In the genomic region with DNA sequence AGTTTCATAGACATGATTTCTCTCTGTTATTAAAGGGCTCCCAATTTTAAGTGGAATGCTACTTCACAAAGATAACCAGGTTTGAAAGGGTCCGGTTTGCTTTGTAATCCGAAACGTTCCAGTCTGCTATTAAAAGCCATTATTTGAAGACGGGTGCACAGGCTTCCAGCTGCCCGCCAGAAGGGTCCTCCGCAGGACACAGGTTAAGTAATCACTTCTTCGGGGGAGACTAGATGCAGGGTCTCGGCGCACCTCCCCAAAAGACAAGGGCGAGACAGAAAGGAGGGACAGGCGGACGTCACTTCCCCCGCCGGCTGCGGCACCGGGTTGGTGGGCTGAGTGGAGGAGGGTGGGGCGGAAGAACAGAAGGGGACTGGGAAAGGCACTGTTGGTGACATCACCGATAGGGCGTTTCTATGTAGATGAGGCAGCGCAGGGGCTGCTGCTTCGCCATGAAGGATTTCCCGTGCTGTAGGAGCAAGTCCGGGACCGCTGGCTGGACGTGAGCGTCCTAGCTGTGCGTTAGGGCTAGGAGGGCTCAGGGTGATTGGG, we compare ENCODE assay signal across 8 cellular contexts. TPM values are rescaled to one million over a fixed set of nuclear protein-coding genes. Genes with fewer than 3 reads are reported as not detected.
DNase-seq lines count a peak whose midpoint lies in the region; ATAC-seq and TF ChIP-seq lines count a peak whose summit lies in the region.

No MANE protein-coding gene starts in this region.

- DNase-seq in DMS53 treated with DMSO at 0.1 percent for 48 hours (lab: John Stamatoyannopoulos, UW; ENCODE audit: unreplicated experiment) (peak; percentile 88), GM23248 (peak; percentile 100), Karpas-422 (peak; percentile 100), Peyer's patch (peak; percentile 99 to 100 (median 99)), fibroblast of the aortic adventitia (ENCODE audit: low read depth) (peak; percentile 99), natural killer cell (peak; percentile 98)
- DNase-seq in activated T-helper 1 cell treated with anti-CD3 and anti-CD28 coated beads, Interleukin-2, amount 50 U/mL, for 16 hours (ENCODE audit: low read depth in 1 of 2, low spot score in 1 of 2): peak; percentile 97 to 100
- DNase-seq in stimulated activated naive CD4-positive, alpha-beta T cell (lab: John Stamatoyannopoulos, UW): peak; percentile 98 to 100 (median 99)

- peaks cover 18 to 25% of the 10 kb centered on the region in 2 donors for H3K4me1 Mint-ChIP-seq in natural killer cell

- H3K27me3 Mint-ChIP-seq in natural killer cell (ENCODE audit: low read depth in 2 of 2): no peaks in the 10 kb centered on the region

- peaks cover 45% of the 10 kb centered on the region for H3F3A ChIP-seq in GM23248 (ENCODE audit: insufficient read depth)

- in situ Hi-C loops in GM23248 (cut with MboI): no loop called here

- H3K4me3 ChIP-seq in GM23248: peak overlapping the region; percentile 78
- H3K4me3 ChIP-seq in Karpas-422 (ENCODE audit: low read length): peak overlapping the region; percentile 61
- peak overlapping the region; percentile 42 to 55 (median 46) for H3K4me3 ChIP-seq in Peyer's patch
- H3K4me3 ChIP-seq in fibroblast of the aortic adventitia (ENCODE audit: low read depth, low read length): peak overlapping the region; percentile 70

- no peaks in the 10 kb centered on the region for H3K9me2 ChIP-seq in GM23248 (ENCODE audit: insufficient read depth)
- no peaks in the 10 kb centered on the region for H3K9me2 ChIP-seq in Karpas-422 (replicated peaks; ENCODE audit: insufficient read depth, low read length)

- no peak overlapping the region for H3K4me3 Mint-ChIP-seq in natural killer cell

- H3K36me3 ChIP-seq in GM23248 (ENCODE audit: low read depth) (no peaks in the 10 kb centered on the region), Karpas-422 (ENCODE audit: insufficient read depth, low read length) (no peaks in the 10 kb centered on the region), Peyer's patch (no peaks in the 10 kb centered on the region)

- H3K79me2 ChIP-seq in GM23248 (ENCODE audit: insufficient read depth) (no peaks in the 10 kb centered on the region), Karpas-422 (ENCODE audit: low read length) (no peaks in the 10 kb centered on the region)

- intact Hi-C loops in natural killer cell (cut with micrococcal nuclease): loop anchor here (1.0 to 10.0 kb wide), 4 partner anchors 8 to 1070 kb away; partner anchors contain the start of gene SDHB

- peak overlapping the region; percentile 95 for H3K4me2 ChIP-seq in GM23248 (ENCODE audit: unreplicated experiment)
- peak overlapping the region; percentile 83 for H3K4me2 ChIP-seq in Karpas-422 (ENCODE audit: low read depth, low read length, poor library complexity, severe bottlenecking)

- WGBS in GM23248 (ENCODE audit: low coverage in 1 of 2, low lambda C conversion rate in 2 of 2, missing lambda C conversion rate in 2 of 2), 2 experiments: 1% methylated on average over 27 of the region's 27 CpGs

- peak overlapping the region; percentile 87 for H3K9ac ChIP-seq in GM23248
- peak overlapping the region; percentile 74 for H3K9ac ChIP-seq in Karpas-422 (ENCODE audit: low read length)

- H4K20me1 ChIP-seq in GM23248 (ENCODE audit: insufficient read depth) (no peaks in the 10 kb centered on the region), Karpas-422 (ENCODE audit: insufficient read depth, low read depth, low read length) (no peaks in the 10 kb centered on the region)

- TF ChIP-seq POLR2A in Peyer's patch (IDR thresholded peaks at IDR 0.05): no peak

- H3K27me3 ChIP-seq in GM23248 (replicated peaks; ENCODE audit: insufficient read depth) (no peaks in the 10 kb centered on the region), Karpas-422 (ENCODE audit: low read length) (no peaks in the 10 kb centered on the region), Peyer's patch (no peaks in the 10 kb centered on the region)

- H3K9me3 ChIP-seq in GM23248 (ENCODE audit: low read depth) (no peaks in the 10 kb centered on the region), Karpas-422 (ENCODE audit: low read length) (peaks cover 3% of the 10 kb centered on the region; the same call in 1 of the 2 replicates), Peyer's patch (peaks cover 0 to 13% (median 3%) of the 10 kb centered on the region in 4 donors)

- peaks cover 30% of the 10 kb centered on the region for H3K4me1 ChIP-seq in GM23248 (ENCODE audit: insufficient read depth)
- H3K4me1 ChIP-seq in Karpas-422 (ENCODE audit: low read length): peaks cover 44% of the 10 kb centered on the region
- peaks cover 0 to 10% (median 4%) of the 10 kb centered on the region in 4 donors for H3K4me1 ChIP-seq in Peyer's patch

- H2AFZ ChIP-seq in GM23248 (peak overlapping the region; percentile 92), Karpas-422 (ENCODE audit: low read length) (peak overlapping the region; percentile 24)

- ATAC-seq in natural killer cell: peak; percentile 89 to 98 (median 90)

- H3K9me3 Mint-ChIP-seq in natural killer cell: no peaks in the 10 kb centered on the region

- H3K27ac Mint-ChIP-seq in natural killer cell: no peak overlapping the region

- TF ChIP-seq CTCF in Peyer's patch (IDR thresholded peaks at IDR 0.05): no peak
- TF ChIP-seq CTCF in fibroblast of the aortic adventitia (IDR thresholded peaks at IDR 0.05; ENCODE audit: insufficient read depth, low read length): no peak
- no peak for TF ChIP-seq CTCF in natural killer cell (IDR thresholded peaks at IDR 0.05)

- no peaks in the 10 kb centered on the region for H3K36me3 Mint-ChIP-seq in natural killer cell

- H3K27ac ChIP-seq in GM23248: peak overlapping the region; percentile 94
- H3K27ac ChIP-seq in Karpas-422 (ENCODE audit: low read length): peak overlapping the region; percentile 87
- peak overlapping the region; percentile 89 to 95 (median 92) for H3K27ac ChIP-seq in Peyer's patch

RNA-seq across cellular contexts. Expression of gene RNU1-2, which starts 8.9 kb away (rescaled TPM):
- under 0.01 TPM in 1 of 2 replicates, not detected in the other for total RNA-seq in GM23248 (2014; rRNA removed; shearing (Covaris generic))
- polyA plus RNA-seq in GM23248 (2016; fragmentation: Nextera tagmentation; extraction: Ambion mirVana): not detected in 2 replicates
- total RNA-seq in Karpas-422 (2014; rRNA removed; shearing (Covaris generic); ENCODE audit: low replicate concordance): under 0.01 TPM in 2 replicates
- under 1 TPM; under 0.01 TPM for total RNA-seq in Peyer's patch
- total RNA-seq in fibroblast of the aortic adventitia (ENCODE audit: low replicate concordance): under 0.01 and 2,882 TPM in 2 replicates
- 1,000 to 10,000 TPM; 2,937 to 3,261 (median 3,038) TPM for total RNA-seq in natural killer cell

RNA-seq across cellular contexts. Expression of gene CROCC, which starts 17.1 kb away (rescaled TPM):
- total RNA-seq in GM23248 (2014; rRNA removed; shearing (Covaris generic)): 17.6 and 24.0 TPM in 2 replicates
- polyA plus RNA-seq in GM23248 (2016; fragmentation: Nextera tagmentation; extraction: Ambion mirVana): 5.2 and 7.0 TPM in 2 replicates
- total RNA-seq in Karpas-422 (2014; rRNA removed; shearing (Covaris generic); ENCODE audit: low replicate concordance): 12.1 and 29.1 TPM in 2 replicates
- total RNA-seq in Peyer's patch (100 to 1,000 TPM in 1 of 4 donors, 10 to 100 TPM in 3; 14.7 to 298 (median 45.1) TPM), fibroblast of the aortic adventitia (ENCODE audit: low replicate concordance) (8.9 and 68.8 TPM in 2 replicates), natural killer cell (10 to 100 TPM; 51.7 to 62.9 (median 59.1) TPM)

Comparison
In these comparisons a context has a peak if more than half of its experiments do, and no peak if none do; other contexts are left out.
1. Peak in every context shown above with its lines: DNase-seq, ATAC-seq, H3K4me3 ChIP-seq and H3K27ac ChIP-seq.